ENCODE assay signal across 9 cellular contexts in the genomic region with DNA sequence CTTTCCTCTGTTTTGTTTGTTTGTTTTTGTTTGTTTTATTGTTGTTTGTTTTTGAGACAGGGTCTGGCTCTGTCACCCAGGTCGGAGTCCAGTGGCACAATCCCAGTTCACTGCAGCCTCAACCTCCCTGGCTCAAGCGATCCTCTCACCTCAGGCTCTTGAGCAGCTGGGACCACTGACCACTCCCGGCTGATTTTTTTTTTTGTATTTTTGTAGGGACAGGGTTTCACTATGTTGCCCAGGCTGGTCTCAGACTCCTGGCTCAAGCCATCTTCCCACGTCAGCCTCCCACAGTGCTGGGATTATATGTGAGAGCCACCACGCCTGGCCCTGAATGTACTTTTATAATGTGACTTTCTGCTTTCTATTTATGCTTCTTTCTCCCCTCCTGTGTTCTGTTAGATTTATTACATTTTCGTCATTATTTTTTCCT. TPM values are rescaled to one million over a fixed set of nuclear protein-coding genes. Genes with fewer than 3 reads are reported as not detected.
DNase-seq lines count a peak whose midpoint lies in the region; ATAC-seq and TF ChIP-seq lines count a peak whose summit lies in the region.
"Had no signal": no experiment of that assay in that cellular context is flagged by ENCODE, and none has a peak within 500 bp of the region (broad histone marks: within the 10 kb centered on the region; RNA-seq: fewer than 3 reads in every experiment).

No MANE protein-coding gene starts in this region.

- peak overlapping the region; percentile 84 for H2AFZ ChIP-seq in GM23248

- no peaks in the 10 kb centered on the region for H3K9me2 ChIP-seq in GM23248 (ENCODE audit: insufficient read depth)

- peaks cover 5% of the 10 kb centered on the region for H3K27me3 Mint-ChIP-seq in activated B cell treated with CpG ODN at 0.5 μM for 24 hours

- intact Hi-C loops in activated B cell treated with CpG ODN at 0.5 μM for 24 hours (cut with micrococcal nuclease): no loop called here

- H3K36me3 ChIP-seq in GM23248 (ENCODE audit: low read depth) (no peaks in the 10 kb centered on the region), skeletal muscle tissue (ENCODE audit: control insufficient read depth in 3 of 3, insufficient read depth in 3 of 3, low read length in 3 of 3) (no peaks in the 10 kb centered on the region)

- DNase-seq in GM23248 (no peak), activated B cell treated with CpG ODN at 0.5 μM for 24 hours (no peak), foreskin fibroblast (no peak), D341Med (ENCODE audit: low spot score) (no peak), NCI-H748 (lab: John Stamatoyannopoulos, UW; ENCODE audit: unreplicated experiment) (no peak), kidney tubule cell (ENCODE audit: low spot score) (no peak)
- no peak for DNase-seq in activated CD8-positive, alpha-beta memory T cell treated with anti-CD3 and anti-CD28 coated beads, Interleukin-2, amount 50 U/mL, for 48 hours
- DNase-seq: NCI-H2171 treated with DMSO at 0.1 percent for 48 hours had no signal

- H4K20me1 ChIP-seq in GM23248 (ENCODE audit: insufficient read depth): no peaks in the 10 kb centered on the region

- TF ChIP-seq CTCF in activated B cell treated with CpG ODN at 0.5 μM for 24 hours (IDR thresholded peaks at IDR 0.05) (no peak), foreskin fibroblast (IDR thresholded peaks at IDR 0.05; ENCODE audit: low read depth, low read length) (no peak)

- H3K4me3 ChIP-seq in GM23248 (peak overlapping the region; percentile 77), foreskin fibroblast (ENCODE audit: low read depth in 1 of 2, low read length in 2 of 2) (peak overlapping the region; percentile 60 to 64), skeletal muscle tissue (ENCODE audit: low read length in 3 of 3) (peak overlapping the region in 2 of 3 donors; percentile 60 to 65)

- H3K9me3 ChIP-seq in GM23248 (ENCODE audit: low read depth): no peaks in the 10 kb centered on the region
- no peaks in the 10 kb centered on the region for H3K9me3 ChIP-seq in skeletal muscle tissue (ENCODE audit: control insufficient read depth in 3 of 3, low read length in 3 of 3)

- H3K36me3 Mint-ChIP-seq in activated B cell treated with CpG ODN at 0.5 μM for 24 hours (ENCODE audit: low read depth): no peaks in the 10 kb centered on the region

- peak overlapping the region; percentile 82 for H3K4me3 Mint-ChIP-seq in activated B cell treated with CpG ODN at 0.5 μM for 24 hours

- H3K4me2 ChIP-seq in GM23248 (ENCODE audit: unreplicated experiment): peak overlapping the region; percentile 80

- POLR2A ChIA-PET in activated B cell treated with CpG ODN at 0.5 μM for 24 hours (lab: Charles Lee): interaction anchor here (0.9 to 2.3 kb wide), 7 partner anchors 8 to 482 kb away, joined by 3 to 10 read pairs (median 4); a partner anchor contains a TSS

- ATAC-seq in activated B cell treated with CpG ODN at 0.5 μM for 24 hours (ENCODE audit: low read depth): no peak

- in situ Hi-C loops in GM23248 (cut with MboI): no loop called here

- H3K27ac ChIP-seq in GM23248: peak overlapping the region; percentile 92; the same call in 1 of the 2 replicates
- H3K27ac ChIP-seq in skeletal muscle tissue (ENCODE audit: low read depth, low read length): peak overlapping the region; percentile 84

- H3K4me1 ChIP-seq in GM23248 (ENCODE audit: insufficient read depth) (peaks cover 5% of the 10 kb centered on the region; the same call in 1 of the 2 replicates), skeletal muscle tissue (ENCODE audit: control insufficient read depth in 3 of 3, insufficient read depth in 3 of 3, low read length in 3 of 3) (peaks cover 27 to 49% (median 38%) of the 10 kb centered on the region in 3 donors)

- H3K9ac ChIP-seq in GM23248 (peak overlapping the region; percentile 91), skeletal muscle tissue (ENCODE audit: low read depth in 1 of 3, low read length in 3 of 3) (peak overlapping the region in 2 of 3 donors; percentile 24 to 74)

- H3K9me3 Mint-ChIP-seq in activated B cell treated with CpG ODN at 0.5 μM for 24 hours: no peaks in the 10 kb centered on the region

- CTCF ChIA-PET in activated B cell treated with CpG ODN at 0.5 μM for 24 hours (lab: Charles Lee): interaction anchor here (0.8 to 2.9 kb wide), 3 partner anchors 11 to 130 kb away, joined by 3 to 17 read pairs (median 11); a partner anchor contains a TSS

- no peaks in the 10 kb centered on the region for H3K27me3 ChIP-seq in GM23248 (replicated peaks; ENCODE audit: insufficient read depth)
- H3K27me3 ChIP-seq in skeletal muscle tissue (ENCODE audit: control insufficient read depth in 3 of 3, insufficient read depth in 3 of 3, low read length in 3 of 3): peaks cover 0 to 5% (median 0%) of the 10 kb centered on the region in 3 donors

- H3F3A ChIP-seq in GM23248 (ENCODE audit: insufficient read depth): no peaks in the 10 kb centered on the region

- 84 to 90% methylated on average over 6 of the region's 6 CpGs for WGBS in GM23248 (ENCODE audit: low coverage in 1 of 2, low lambda C conversion rate in 2 of 2, missing lambda C conversion rate in 2 of 2), 2 experiments

- H3K27ac Mint-ChIP-seq in activated B cell treated with CpG ODN at 0.5 μM for 24 hours: peak overlapping the region; percentile 63

- peaks cover 9% of the 10 kb centered on the region for H3K79me2 ChIP-seq in GM23248 (ENCODE audit: insufficient read depth)

- H3K4me1 Mint-ChIP-seq in activated B cell treated with CpG ODN at 0.5 μM for 24 hours: peaks cover 23% of the 10 kb centered on the region

RNA-seq across cellular contexts. Expression of a gene that starts 5.0 kb away (rescaled TPM):
- total RNA-seq in GM23248 (2014; rRNA removed; shearing (Covaris generic)): 0.11 and 0.51 TPM in 2 replicates
- polyA plus RNA-seq in GM23248 (2016; fragmentation: Nextera tagmentation; extraction: Ambion mirVana): not detected in 2 replicates
- total RNA-seq in activated B cell treated with CpG ODN at 0.5 μM for 24 hours (0.73 and 1.3 TPM in 2 replicates), skeletal muscle tissue (191 TPM)

RNA-seq across cellular contexts. Expression of a gene that starts 9.0 kb away (rescaled TPM):
- not detected in 2 replicates for total RNA-seq in GM23248 (2014; rRNA removed; shearing (Covaris generic))
- polyA plus RNA-seq in GM23248 (2016; fragmentation: Nextera tagmentation; extraction: Ambion mirVana): 0.28 and 0.40 TPM in 2 replicates
- total RNA-seq in activated B cell treated with CpG ODN at 0.5 μM for 24 hours (0.29 and 0.51 TPM in 2 replicates), skeletal muscle tissue (21.9 TPM)

RNA-seq across cellular contexts. Expression of a gene that starts 19.2 kb away (rescaled TPM):
- total RNA-seq in GM23248 (2014; rRNA removed; shearing (Covaris generic)): 87.6 and 97.7 TPM in 2 replicates
- polyA plus RNA-seq in GM23248 (2016; fragmentation: Nextera tagmentation; extraction: Ambion mirVana): 92.0 and 148 TPM in 2 replicates
- total RNA-seq in activated B cell treated with CpG ODN at 0.5 μM for 24 hours (266 and 302 TPM in 2 replicates), skeletal muscle tissue (61.6 TPM)

Comparison
In these comparisons a context has a peak if more than half of its experiments do, and no peak if none do; other contexts are left out.
1. RNA of a gene that starts 5.0 kb away (total RNA-seq): 191 TPM in skeletal muscle tissue (single experiment); 0.73 to 1.3 TPM in activated B cell treated with CpG ODN at 0.5 μM for 24 hours and 0.11 to 0.51 TPM in GM23248; every median in the first group is over 10 times any median in the second.
2. RNA of a gene that starts 9.0 kb away (total RNA-seq): 21.9 TPM in skeletal muscle tissue (single experiment); 0.29 to 0.51 TPM in activated B cell treated with CpG ODN at 0.5 μM for 24 hours and not detected in GM23248; every median in the first group is over 10 times any median in the second.
3. Peak in every context shown above with its lines, with median percentiles within 50 percentile points of each other: H3K4me3 ChIP-seq.